12 cellular contexts compared by ENCODE assay signal in the genomic region with DNA sequence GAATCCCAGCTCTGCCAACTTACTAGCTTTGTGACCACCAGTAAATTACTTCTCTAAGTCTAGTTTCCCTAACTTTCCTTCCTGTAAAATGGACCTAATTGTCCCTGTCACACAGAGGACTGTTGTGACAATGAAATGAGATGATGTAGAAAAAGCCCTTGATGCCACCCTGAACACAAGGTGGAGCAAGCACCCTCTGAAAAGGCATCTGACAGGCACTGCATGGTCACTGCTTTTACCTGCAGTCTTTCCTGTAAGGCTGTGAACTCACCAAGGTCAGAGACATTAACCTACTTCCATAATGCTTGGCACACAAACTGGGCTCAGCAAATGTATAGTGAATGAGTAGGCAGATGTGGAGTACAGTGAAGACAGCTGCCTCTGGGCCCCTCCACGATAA. TPM values are rescaled to one million over a fixed set of nuclear protein-coding genes. Genes with fewer than 3 reads are reported as not detected.
DNase-seq lines count a peak whose midpoint lies in the region; ATAC-seq and TF ChIP-seq lines count a peak whose summit lies in the region.
"Had no signal": no experiment of that assay in that cellular context is flagged by ENCODE, and none has a peak within 500 bp of the region (broad histone marks: within the 10 kb centered on the region; RNA-seq: fewer than 3 reads in every experiment).

No MANE protein-coding gene starts in this region.

- POLR2A ChIA-PET in OCI-LY7 (lab: Charles Lee), result interaction anchor here (0.5 to 1.0 kb wide), 3 partner anchors 15 to 1082 kb away, joined by 3 read pairs; no protein-coding TSS in a partner anchor

- H3K4me2 ChIP-seq in OCI-LY7 (ENCODE audit: low read length), result no peak overlapping the region

- TF ChIP-seq CTCF in OCI-LY7 (conservative IDR thresholded peaks at IDR 0.05; ENCODE audit: low read length) (peak; percentile 33; the same call in 1 of the 2 replicates), glutamatergic neuron (IDR thresholded peaks at IDR 0.05; ENCODE audit: partially characterized antibody, unreplicated experiment) (no peak)

- H3K4me3 ChIP-seq in OCI-LY7 (ENCODE audit: low read depth, low read length, poor library complexity, severe bottlenecking), result no peak overlapping the region
- no peak overlapping the region for H3K4me3 ChIP-seq in MG63
- H3K4me3 ChIP-seq: SJCRH30 had no signal

- no TSS peak for BruUV-seq in OCI-LY7 (replicated peaks; lab: Mats Ljungman, UMichigan)

- H3K27ac ChIP-seq in OCI-LY7 (ENCODE audit: low read depth, low read length, poor library complexity, severe bottlenecking), result no peak overlapping the region
- peak overlapping the region; percentile 10 for H3K27ac ChIP-seq in cingulate gyrus (ENCODE audit: low read depth, low read length)
- peak overlapping the region; percentile 95 for H3K27ac ChIP-seq in temporal lobe (ENCODE audit: low read depth, low read length)
- H3K27ac ChIP-seq: SJCRH30 had no signal

- no peaks in the 10 kb centered on the region for H3K9me3 ChIP-seq in OCI-LY7 (ENCODE audit: low read length)
- no peaks in the 10 kb centered on the region for H3K9me3 ChIP-seq in MG63
- H3K9me3 ChIP-seq: SJCRH30 had no signal

- intact Hi-C loops in activated naive CD4-positive, alpha-beta T cell treated with anti-CD3 and anti-CD28 coated beads for 36 hours (cut with micrococcal nuclease), result loop anchor here (2.0 kb wide), 1 partner anchor 254 kb away; a partner anchor contains a TSS
- intact Hi-C loops in OCI-LY7 (cut with micrococcal nuclease; ENCODE audit: unreplicated experiment), result no loop called here

- peak; percentile 13 for DNase-seq in activated naive CD4-positive, alpha-beta T cell treated with anti-CD3 and anti-CD28 coated beads for 36 hours
- DNase-seq in activated naive CD4-positive, alpha-beta T cell treated with anti-CD3 and anti-CD28 coated beads, Interleukin-2, amount 50 U/mL, for 16 hours, result no peak
- DNase-seq in OCI-LY7 (ENCODE audit: low spot score), result peak; percentile 14
- DNase-seq in MG63, result no peak
- DNase-seq in glutamatergic neuron, result no peak
- DNase-seq: DMS79; NCI-H187 treated with DMSO at 0.1 percent for 48 hours; NK-92 treated with Interleukin-12 subunit alpha and Interleukin-12 subunit beta, amount 100 ng/mL, for 24 hours; SJCRH30 had no signal

- H3K36me3 ChIP-seq in OCI-LY7 (ENCODE audit: insufficient read depth, low read length) (peaks cover 28% of the 10 kb centered on the region), MG63 (no peaks in the 10 kb centered on the region; the same call in 1 of the 2 replicates)

- no peaks in the 10 kb centered on the region for H3K9me2 ChIP-seq in OCI-LY7 (ENCODE audit: insufficient read depth, low read length)

- H3K27me3 Mint-ChIP-seq in activated naive CD4-positive, alpha-beta T cell treated with anti-CD3 and anti-CD28 coated beads for 36 hours (ENCODE audit: low read depth), result no peaks in the 10 kb centered on the region
- no peaks in the 10 kb centered on the region for H3K27me3 Mint-ChIP-seq in glutamatergic neuron (ENCODE audit: unreplicated experiment)

- no peaks in the 10 kb centered on the region for H4K20me1 ChIP-seq in OCI-LY7 (ENCODE audit: insufficient read depth, low read length)

- no peaks in the 10 kb centered on the region for H3K9me3 Mint-ChIP-seq in activated naive CD4-positive, alpha-beta T cell treated with anti-CD3 and anti-CD28 coated beads for 36 hours
- no peaks in the 10 kb centered on the region for H3K9me3 Mint-ChIP-seq in glutamatergic neuron (ENCODE audit: unreplicated experiment)

- H3K79me2 ChIP-seq in OCI-LY7 (ENCODE audit: insufficient read depth, low read depth, low read length), result no peaks in the 10 kb centered on the region

- H3K4me1 ChIP-seq in OCI-LY7 (ENCODE audit: insufficient read depth, low read length, poor library complexity, severe bottlenecking), result no peaks in the 10 kb centered on the region

- no peak for ATAC-seq in GM19035 (IDR thresholded peaks at IDR 0.05; ENCODE audit: unreplicated experiment)

- no peak overlapping the region for H3K27ac Mint-ChIP-seq in activated naive CD4-positive, alpha-beta T cell treated with anti-CD3 and anti-CD28 coated beads for 36 hours
- H3K27ac Mint-ChIP-seq in glutamatergic neuron (ENCODE audit: unreplicated experiment), result no peak overlapping the region

- H2AFZ ChIP-seq in OCI-LY7 (ENCODE audit: low read length), result no peak overlapping the region

- CTCF ChIA-PET in activated naive CD4-positive, alpha-beta T cell treated with anti-CD3 and anti-CD28 coated beads for 36 hours (lab: Charles Lee), result interaction anchor here (0.7 to 1.2 kb wide), 3 partner anchors 10 to 44 kb away, joined by 3 to 4 read pairs (median 3); no protein-coding TSS in a partner anchor
- CTCF ChIA-PET in OCI-LY7 (lab: Charles Lee; ENCODE audit: unreplicated experiment), result no interaction called here

- H3K4me1 Mint-ChIP-seq in activated naive CD4-positive, alpha-beta T cell treated with anti-CD3 and anti-CD28 coated beads for 36 hours (ENCODE audit: low read depth), result peaks cover 26% of the 10 kb centered on the region
- H3K4me1 Mint-ChIP-seq in glutamatergic neuron (ENCODE audit: low read depth, unreplicated experiment), result peaks cover 11% of the 10 kb centered on the region

- H3K36me3 Mint-ChIP-seq in activated naive CD4-positive, alpha-beta T cell treated with anti-CD3 and anti-CD28 coated beads for 36 hours (ENCODE audit: low read depth), result peaks cover 7% of the 10 kb centered on the region
- H3K36me3 Mint-ChIP-seq in glutamatergic neuron (ENCODE audit: unreplicated experiment), result no peaks in the 10 kb centered on the region

- no peaks in the 10 kb centered on the region for H3K27me3 ChIP-seq in MG63
- H3K27me3 ChIP-seq: SJCRH30 had no signal

- no peak overlapping the region for H3K4me3 Mint-ChIP-seq in activated naive CD4-positive, alpha-beta T cell treated with anti-CD3 and anti-CD28 coated beads for 36 hours
- no peak overlapping the region for H3K4me3 Mint-ChIP-seq in glutamatergic neuron (ENCODE audit: unreplicated experiment)

RNA-seq across cellular contexts. Expression of a gene that starts 6.1 kb away (rescaled TPM):
- 1 to 10 TPM; 1.2 to 1.7 TPM for total RNA-seq in activated naive CD4-positive, alpha-beta T cell treated with anti-CD3 and anti-CD28 coated beads for 36 hours
- total RNA-seq in OCI-LY7 (2014; rRNA removed; shearing (Covaris generic)), result 0.70 and 2.7 TPM in 2 replicates
- total RNA-seq in OCI-LY7 (2022) (1.3 and 2.2 TPM in 2 replicates), temporal lobe (3.7 TPM), glutamatergic neuron (ENCODE audit: unreplicated experiment) (1.6 TPM)
- total RNA-seq in MG63 (2014; rRNA removed; shearing (Covaris generic); ENCODE audit: low replicate concordance), result 3.1 and 7.6 TPM in 2 replicates

Comparison
In these comparisons a context has a peak if more than half of its experiments do, and no peak if none do; other contexts are left out.
1. DNase-seq: peak in activated naive CD4-positive, alpha-beta T cell treated with anti-CD3 and anti-CD28 coated beads for 36 hours (single experiment) and OCI-LY7 (single experiment); none in activated naive CD4-positive, alpha-beta T cell treated with anti-CD3 and anti-CD28 coated beads, Interleukin-2, amount 50 U/mL, for 16 hours (single experiment), MG63 (single experiment) and glutamatergic neuron (single experiment).